In genomic region chr20:17679786-17680127, GRCh38 we compare ENCODE assay signal across 9 cellular contexts. TPM values are rescaled to one million over a fixed set of nuclear protein-coding genes. Genes with fewer than 3 reads are reported as not detected.
A peak's percentile ranks its signal among the peaks of the same experiment; 100 is the strongest.
DNase-seq lines count a peak whose midpoint lies in the region; ATAC-seq and TF ChIP-seq lines count a peak whose summit lies in the region.
"Had no signal": no experiment of that assay in that cellular context is flagged by ENCODE, and none has a peak within 500 bp of the region (broad histone marks: within the 10 kb centered on the region; RNA-seq: fewer than 3 reads in every experiment).

No MANE protein-coding gene starts in this region.

- peaks cover 61% of the 10 kb centered on the region for H3K79me2 ChIP-seq in GM23338 (replicated peaks; ENCODE audit: insufficient read depth)

- H3K36me3 Mint-ChIP-seq in GM23338 (ENCODE audit: low read depth) (peaks cover 36% of the 10 kb centered on the region), WTC11 (peaks cover 17% of the 10 kb centered on the region)

- H3K27ac ChIP-seq in GM23338 (ENCODE audit: low read depth) (0 out of 2 replicates have a peak overlapping the region, but pooled peaks have one; percentile 21), skeletal muscle tissue (ENCODE audit: low read depth, low read length) (peak overlapping the region; percentile 80)

- H3K4me3 ChIP-seq in GM23338 (peak overlapping the region; percentile 83), fibroblast of villous mesenchyme (ENCODE audit: low read depth, low read length) (peak overlapping the region; percentile 91), skeletal muscle tissue (ENCODE audit: low read length in 3 of 3) (peak overlapping the region in 2 of 3 donors; percentile 68 to 86)

- no peaks in the 10 kb centered on the region for H3K9me3 ChIP-seq in skeletal muscle tissue (ENCODE audit: control insufficient read depth in 3 of 3, low read length in 3 of 3)

- no peak overlapping the region for H2AFZ ChIP-seq in GM23338

- H3K4me3 Mint-ChIP-seq in GM23338 (peak overlapping the region; percentile 86), WTC11 (peak overlapping the region; percentile 86)

- H3K27me3 Mint-ChIP-seq in GM23338 (ENCODE audit: insufficient read depth, low read depth, poor library complexity) (peaks cover 6% of the 10 kb centered on the region), WTC11 (ENCODE audit: low read depth) (peaks cover 7% of the 10 kb centered on the region; the same call in 1 of the 2 replicates)

- 0 out of 2 replicates have a peak, but pooled peaks cover 4% of the 10 kb centered on the region for H3F3A ChIP-seq in GM23338 (replicated peaks; ENCODE audit: low read depth)

- TF ChIP-seq CTCF in GM23338 (conservative IDR thresholded peaks at IDR 0.05; ENCODE audit: low read depth in 2 of 2) (no peak), WTC11 (IDR thresholded peaks at IDR 0.05) (no peak), fibroblast of villous mesenchyme (IDR thresholded peaks at IDR 0.05; ENCODE audit: insufficient read depth, low read depth, low read length) (no peak)

- H3K4me2 ChIP-seq in GM23338 = peak overlapping the region; percentile 98

- H3K27ac Mint-ChIP-seq in GM23338 = peak overlapping the region; percentile 77
- peak overlapping the region; percentile 67; the same call in 1 of the 2 replicates for H3K27ac Mint-ChIP-seq in WTC11

- CTCF ChIA-PET in WTC11 (lab: Charles Lee) = interaction anchor here (1.1 to 3.5 kb wide), 8 partner anchors 12 to 259 kb away, joined by 3 to 31 read pairs (median 4); partner anchors contain the start of gene BFSP1

- peak; percentile 46 for DNase-seq in GM23338 (ENCODE audit: low spot score)
- no peak for DNase-seq in WTC11 (ENCODE audit: low spot score)
- DNase-seq in fibroblast of villous mesenchyme (ENCODE audit: low read depth) = no peak
- no peak for DNase-seq in NK-92 treated with Interleukin-12 subunit alpha and Interleukin-12 subunit beta, amount 100 ng/mL, for 24 hours (lab: John Stamatoyannopoulos, UW)
- no peak for DNase-seq in RKO (ENCODE audit: low spot score)

- peaks cover 24% of the 10 kb centered on the region for H3K4me1 ChIP-seq in GM23338 (ENCODE audit: insufficient read depth)
- peaks cover 26 to 29% (median 27%) of the 10 kb centered on the region in 3 donors for H3K4me1 ChIP-seq in skeletal muscle tissue (ENCODE audit: control insufficient read depth in 3 of 3, insufficient read depth in 3 of 3, low read length in 3 of 3)

- H3K36me3 ChIP-seq in GM23338 (ENCODE audit: insufficient read depth) (0 out of 2 replicates have a peak, but pooled peaks cover 5% of the 10 kb centered on the region), skeletal muscle tissue (ENCODE audit: control insufficient read depth in 3 of 3, insufficient read depth in 3 of 3, low read length in 3 of 3) (peaks cover 0 to 5% (median 4%) of the 10 kb centered on the region in 3 donors)

- H4K20me1 ChIP-seq in GM23338 (replicated peaks; ENCODE audit: insufficient read depth) = peaks cover 53% of the 10 kb centered on the region

- no peaks in the 10 kb centered on the region for H3K9me3 Mint-ChIP-seq in GM23338
- no peaks in the 10 kb centered on the region for H3K9me3 Mint-ChIP-seq in WTC11

- H3K4me1 Mint-ChIP-seq in GM23338 (peaks cover 38% of the 10 kb centered on the region), WTC11 (peaks cover 39% of the 10 kb centered on the region)

- H3K9me2 ChIP-seq in GM23338 (ENCODE audit: insufficient read depth) = no peaks in the 10 kb centered on the region

- ATAC-seq in GM23338 (no peak), WTC11 (no peak), GM21737 (IDR thresholded peaks at IDR 0.05; ENCODE audit: unreplicated experiment) (no peak), GM18909 (IDR thresholded peaks at IDR 0.05; ENCODE audit: poor library complexity, unreplicated experiment) (no peak)

- H3K9ac ChIP-seq in skeletal muscle tissue (ENCODE audit: low read depth in 1 of 3, low read length in 3 of 3) = peak overlapping the region in 2 of 3 donors; percentile 63 to 79

- POLR2A ChIA-PET in WTC11 (lab: Charles Lee) = interaction anchor here (1.0 kb wide), 1 partner anchor 174 kb away, joined by 3 read pairs; no protein-coding TSS in a partner anchor

- H3K27me3 ChIP-seq in GM23338 (ENCODE audit: insufficient read depth) (no peaks in the 10 kb centered on the region), skeletal muscle tissue (ENCODE audit: control insufficient read depth in 3 of 3, insufficient read depth in 3 of 3, low read length in 3 of 3) (peaks cover 0 to 3% (median 0%) of the 10 kb centered on the region in 3 donors)

TF ChIP-seq in GM23338, 12 proteins besides CTCF, POLR2A, EP300 and RAD21 (continues in another document):
- no peak for TF ChIP-seq ZNF114 (CRISPR knock-in tag; IDR thresholded peaks at IDR 0.05)
- TF ChIP-seq ZNF331 (CRISPR knock-in tag; IDR thresholded peaks at IDR 0.05; ENCODE audit: low read depth) = no peak
- no peak for TF ChIP-seq POLR2AphosphoS5 (IDR thresholded peaks at IDR 0.05; ENCODE audit: low read depth)

TF ChIP-seq in WTC11, 78 proteins besides CTCF, POLR2A, EP300 and RAD21:
- no peak for TF ChIP-seq TP53 (CRISPR knock-in tag; IDR thresholded peaks at IDR 0.05)
- TF ChIP-seq CREM (CRISPR knock-in tag; IDR thresholded peaks at IDR 0.05) = no peak
- no peak for TF ChIP-seq EMX1 (CRISPR knock-in tag; IDR thresholded peaks at IDR 0.05)
- TF ChIP-seq ATF1 (CRISPR knock-in tag; IDR thresholded peaks at IDR 0.05) = no peak
- no peak for TF ChIP-seq ELF4 (CRISPR knock-in tag; IDR thresholded peaks at IDR 0.05; ENCODE audit: low read depth)
- no peak for TF ChIP-seq ZBTB21 (CRISPR knock-in tag; IDR thresholded peaks at IDR 0.05; ENCODE audit: borderline replicate concordance)

RNA-seq across cellular contexts. Expression of gene RRBP1, which starts 2.3 kb away (rescaled TPM):
- total RNA-seq in GM23338 (2014; rRNA removed; shearing (Covaris generic)) = 105 and 109 TPM in 2 replicates
- 113 and 125 TPM in 2 replicates for polyA plus RNA-seq in GM23338 (2016; fragmentation: Nextera tagmentation; extraction: Ambion mirVana)
- total RNA-seq in WTC11 (2021) (161 to 171 TPM (median 162 TPM) in 3 replicates), fibroblast of villous mesenchyme (123 and 136 TPM in 2 replicates), skeletal muscle tissue (76.2 TPM)

RNA-seq across cellular contexts. Expression of gene BANF2, which starts 20.0 kb away (rescaled TPM):
- total RNA-seq in GM23338 (2014; rRNA removed; shearing (Covaris generic)) = not detected in 2 replicates
- not detected in 2 replicates for polyA plus RNA-seq in GM23338 (2016; fragmentation: Nextera tagmentation; extraction: Ambion mirVana)
- not detected in 3 replicates for total RNA-seq in WTC11 (2021)
- not detected in 2 replicates for total RNA-seq in fibroblast of villous mesenchyme
- total RNA-seq in skeletal muscle tissue = not detected
- total RNA-seq: pulmonary artery endothelial cell had no signal
